37 cellular contexts compared by ENCODE assay signal in the genomic region with DNA sequence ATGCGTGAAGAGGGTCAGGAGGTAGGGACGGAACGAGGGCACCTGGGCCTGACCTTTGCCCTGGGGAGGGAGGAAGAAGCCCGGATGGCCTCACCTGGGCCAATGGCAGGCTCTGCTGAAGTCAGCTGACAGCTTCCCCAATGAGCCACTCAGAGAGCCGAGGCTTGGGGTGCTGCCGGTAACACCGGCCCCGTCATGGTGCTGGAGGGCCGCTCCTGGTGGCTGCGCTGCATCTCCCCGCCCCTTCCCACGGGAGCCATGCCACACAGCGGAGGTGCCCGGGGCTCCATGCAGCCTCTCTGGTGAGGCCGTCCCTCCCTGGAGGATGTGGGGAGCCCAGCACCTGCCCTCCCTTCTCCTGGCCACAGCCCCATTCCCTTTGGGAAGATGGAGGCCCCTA. TPM values are rescaled to one million over a fixed set of nuclear protein-coding genes. Genes with fewer than 3 reads are reported as not detected.
DNase-seq lines count a peak whose midpoint lies in the region; ATAC-seq, FAIRE-seq and TF ChIP-seq lines count a peak whose summit lies in the region.
"Had no signal": no experiment of that assay in that cellular context is flagged by ENCODE, and none has a peak within 500 bp of the region (broad histone marks: within the 10 kb centered on the region; RNA-seq: fewer than 3 reads in every experiment).

No MANE protein-coding gene starts in this region.

- no peak for TF ChIP-seq EP300 in K562 (IDR thresholded peaks at IDR 0.05; ENCODE audit: low read length)

- no peak overlapping the region for H2BK120ac ChIP-seq in neuronal stem cell (ENCODE audit: low read depth, low read length)

- peak overlapping the region; percentile 90 for H2BK5ac ChIP-seq in neuronal stem cell (ENCODE audit: low read length)

- POLR2A ChIA-PET in WTC11 (lab: Charles Lee), result no interaction called here
- POLR2A ChIA-PET in K562 (lab: Yijun Ruan, JAX), result no interaction called here

- no peak overlapping the region for H4K8ac ChIP-seq in neuronal stem cell (ENCODE audit: low read depth, low read length)

- H4K91ac ChIP-seq in neuronal stem cell (ENCODE audit: low read depth, low read length, poor library complexity), result no peak overlapping the region

- no peaks in the 10 kb centered on the region for H4K20me1 ChIP-seq in K562 (replicated peaks; ENCODE audit: control insufficient read depth, insufficient read depth, low read length)

- no peak overlapping the region for H2BK15ac ChIP-seq in neuronal stem cell (ENCODE audit: low read length)

- no peak overlapping the region for H3K4me3 ChIP-seq in H7 (ENCODE audit: insufficient read depth, low read depth, low read length)
- H3K4me3 ChIP-seq in K562, result no peak overlapping the region
- H3K4me3 ChIP-seq in neuronal stem cell (ENCODE audit: low read length in 2 of 2), result no peak overlapping the region
- H3K4me3 ChIP-seq: A549; BLaER1; BLaER1 treated with 17β-estradiol and CSF1 and Interleukin-3, amounts not matched to agents 10 nM and 100 nM had no signal

- no peaks in the 10 kb centered on the region for H3K27me3 ChIP-seq in H7 (ENCODE audit: control insufficient read depth, insufficient read depth, low read length)
- H3K27me3 ChIP-seq in K562 (ENCODE audit: control insufficient read depth in 2 of 2, insufficient read depth in 2 of 2, low read length in 2 of 2), result no peaks in the 10 kb centered on the region
- H3K27me3 ChIP-seq in neuronal stem cell (ENCODE audit: control insufficient read depth in 3 of 3, insufficient read depth in 3 of 3, low read depth in 1 of 3, low read length in 3 of 3), result no peaks in the 10 kb centered on the region
- H3K27me3 ChIP-seq: BE2C; BLaER1; BLaER1 treated with 17β-estradiol and CSF1 and Interleukin-3, amounts not matched to agents 10 nM and 100 nM had no signal

- no peaks in the 10 kb centered on the region for H3K79me2 ChIP-seq in K562 (ENCODE audit: control insufficient read depth, insufficient read depth, low read length)

- CTCF ChIA-PET in WTC11 (lab: Charles Lee) (interaction anchor here (0.6 to 2.4 kb wide), 2 partner anchors 44 to 50 kb away, joined by 3 to 7 read pairs; no protein-coding TSS in a partner anchor), K562 (lab: Yijun Ruan, JAX; ENCODE audit: low intra/inter-chr PET ratio) (no interaction called here)

- no peak for ATAC-seq in WTC11
- no peak for ATAC-seq in K562
- ATAC-seq: A549; CD8-positive, alpha-beta T cell had no signal

- no peak overlapping the region for H2BK12ac ChIP-seq in neuronal stem cell (ENCODE audit: low read length)

- TF ChIP-seq CTCF in WTC11 (IDR thresholded peaks at IDR 0.05) (no peak), K562 (IDR thresholded peaks at IDR 0.05 in 2 of 3, conservative IDR thresholded peaks at IDR 0.05 in 1 of 3; ENCODE audit: insufficient read depth in 2 of 3, low read depth in 1 of 3, low read length in 3 of 3) (no peak)

- peaks cover 2% of the 10 kb centered on the region for H3K79me1 ChIP-seq in neuronal stem cell (ENCODE audit: low read depth, low read length)

- H3K4me3 Mint-ChIP-seq in WTC11, result no peak overlapping the region
- H3K4me3 Mint-ChIP-seq: B cell; CD14-positive monocyte; CD4-positive, alpha-beta memory T cell; CD4-positive, alpha-beta T cell; CD4-positive, CD25-positive, alpha-beta regulatory T cell; CD8-positive, alpha-beta memory T cell; CD8-positive, alpha-beta T cell had no signal

- no peak for FAIRE-seq in K562 (lab: Jason Lieb, UNC)
- FAIRE-seq: A204.1, A549, D721Med had no signal

- H3K27ac ChIP-seq in K562 (ENCODE audit: extremely low read depth, low read depth, low read length) (no peak overlapping the region), neuronal stem cell (replicated peaks; ENCODE audit: low read length) (no peak overlapping the region), substantia nigra (ENCODE audit: low read depth, low read length, poor library complexity, severe bottlenecking) (no peak overlapping the region)
- H3K27ac ChIP-seq: 22Rv1; A549; BLaER1; BLaER1 treated with 17β-estradiol and CSF1 and Interleukin-3, amounts not matched to agents 10 nM and 100 nM; C4-2B had no signal

- no peak overlapping the region for H2AK5ac ChIP-seq in neuronal stem cell (ENCODE audit: low read depth, low read length)

- H3K4ac ChIP-seq in neuronal stem cell (ENCODE audit: low read length), result no peak overlapping the region

- H3K14ac ChIP-seq in neuronal stem cell (ENCODE audit: low read length), result peak overlapping the region; percentile 56

- H3K9me3 Mint-ChIP-seq in WTC11, result no peaks in the 10 kb centered on the region
- H3K9me3 Mint-ChIP-seq: CD14-positive monocyte; CD4-positive, alpha-beta memory T cell; CD4-positive, alpha-beta T cell; CD4-positive, CD25-positive, alpha-beta regulatory T cell; CD8-positive, alpha-beta memory T cell; CD8-positive, alpha-beta T cell had no signal

- H3K4me1 ChIP-seq in K562 (replicated peaks in 1 of 2; ENCODE audit: control insufficient read depth in 2 of 2, insufficient read depth in 2 of 2, low read length in 2 of 2), result peaks cover 2 to 51% of the 10 kb centered on the region in 2 experiments; a peak in 3 of 5 replicates
- H3K4me1 ChIP-seq in neuronal stem cell (ENCODE audit: control insufficient read depth in 2 of 2, insufficient read depth in 1 of 2, low read depth in 1 of 2, low read length in 2 of 2), result peaks cover 0 to 2% of the 10 kb centered on the region in 2 donors
- H3K4me1 ChIP-seq: BE2C, BLaER1 had no signal

- in situ Hi-C loops in K562 (cut with MboI), result loop anchor here (5.0 kb wide), 1 partner anchor 255 kb away; no protein-coding TSS in a partner anchor

- H3K18ac ChIP-seq in neuronal stem cell (ENCODE audit: low read length), result no peak overlapping the region

- no peaks in the 10 kb centered on the region for H3K9me3 ChIP-seq in K562 (replicated peaks; ENCODE audit: control insufficient read depth, insufficient read depth, low read depth, low read length)
- no peaks in the 10 kb centered on the region for H3K9me3 ChIP-seq in neuronal stem cell (replicated peaks in 1 of 2; ENCODE audit: control insufficient read depth in 2 of 2, insufficient read depth in 1 of 2, low read depth in 1 of 2, low read length in 2 of 2)
- H3K9me3 ChIP-seq: A549; BE2C; BLaER1; BLaER1 treated with 17β-estradiol and CSF1 and Interleukin-3, amounts not matched to agents 10 nM and 100 nM; Caco-2 had no signal

- TF ChIP-seq POLR2A in K562 (conservative IDR thresholded peaks at IDR 0.05), result no peak

- intact Hi-C loops in K562 (cut with micrococcal nuclease), result no loop called here

- peak overlapping the region; percentile 80 for H3K23ac ChIP-seq in neuronal stem cell (ENCODE audit: low read depth, low read length, poor library complexity)

- H3K4me2 ChIP-seq in K562 (ENCODE audit: insufficient read depth, low read length) (no peak overlapping the region), neuronal stem cell (ENCODE audit: insufficient read depth, low read length, poor library complexity, severe bottlenecking) (no peak overlapping the region)
- H3K4me2 ChIP-seq: A549; BLaER1; BLaER1 treated with 17β-estradiol and CSF1 and Interleukin-3, amounts not matched to agents 10 nM and 100 nM had no signal

- no peak overlapping the region for H3K27ac Mint-ChIP-seq in WTC11
- H3K27ac Mint-ChIP-seq: B cell; CD4-positive, alpha-beta T cell; CD4-positive, CD25-positive, alpha-beta regulatory T cell; CD8-positive, alpha-beta T cell had no signal

- no TSS peak for BruUV-seq in K562 (replicated peaks; lab: Mats Ljungman, UMichigan)

- peaks cover 4% of the 10 kb centered on the region for H3K36me3 Mint-ChIP-seq in WTC11
- H3K36me3 Mint-ChIP-seq: CD4-positive, CD25-positive, alpha-beta regulatory T cell had no signal

- H3K9me1 ChIP-seq in K562 (ENCODE audit: control insufficient read depth, insufficient read depth, low read length), result no peaks in the 10 kb centered on the region

- H2AFZ ChIP-seq in K562 (ENCODE audit: low read depth, low read length) (no peak overlapping the region), neuronal stem cell (ENCODE audit: low read length) (no peak overlapping the region)

- no peaks in the 10 kb centered on the region for H3K27me3 Mint-ChIP-seq in WTC11 (ENCODE audit: low read depth)
- H3K27me3 Mint-ChIP-seq: B cell; CD4-positive, alpha-beta memory T cell; CD4-positive, alpha-beta T cell; CD4-positive, CD25-positive, alpha-beta regulatory T cell; CD8-positive, alpha-beta memory T cell had no signal

- no peaks in the 10 kb centered on the region for H3K4me1 Mint-ChIP-seq in WTC11
- H3K4me1 Mint-ChIP-seq: B cell, CD14-positive monocyte had no signal

- H3K36me3 ChIP-seq in H7 (replicated peaks; ENCODE audit: control insufficient read depth, insufficient read depth, low read length) (peaks cover 19% of the 10 kb centered on the region), K562 (ENCODE audit: control insufficient read depth, insufficient read depth, low read length) (peaks cover 81% of the 10 kb centered on the region; the same call in 2 of the 3 replicates), neuronal stem cell (replicated peaks in 1 of 2; ENCODE audit: control insufficient read depth in 2 of 2, insufficient read depth in 2 of 2, low read length in 2 of 2) (peaks cover 46 to 81% of the 10 kb centered on the region in 2 donors)

- WGBS in K562 (ENCODE audit: insufficient coverage, low coverage, missing lambda C conversion rate), result 87% methylated on average over 12 of the region's 15 CpGs
- no CpG with 5 or more reads among the region's 15 CpGs for WGBS in neuronal stem cell (ENCODE audit: extremely low coverage in 2 of 2, insufficient read length in 2 of 2, insufficient replicate concordance in 1 of 2), 2 donors

- TF ChIP-seq RAD21 in K562 (CRISPR knock-in tag; conservative IDR thresholded peaks at IDR 0.05 in 1 of 2, IDR thresholded peaks at IDR 0.05 in 1 of 2), result no peak

- H3K9ac ChIP-seq in K562 (ENCODE audit: insufficient read depth in 1 of 2, low read depth in 2 of 2, low read length in 2 of 2), result no peak overlapping the region
- no peak overlapping the region for H3K9ac ChIP-seq in neuronal stem cell (ENCODE audit: low read depth, low read length, poor library complexity)
- H3K9ac ChIP-seq: BLaER1; BLaER1 treated with 17β-estradiol and CSF1 and Interleukin-3, amounts not matched to agents 10 nM and 100 nM had no signal

- DNase-seq in H7 (peak; percentile 68), WTC11 (ENCODE audit: low spot score) (no peak), K562 (ENCODE audit: extremely low read depth in 1 of 4, low spot score in 3 of 4) (no peak), neuronal stem cell (ENCODE audit: low spot score) (no peak), NCI-H2227 treated with DMSO at 0.1 percent for 48 hours (lab: John Stamatoyannopoulos, UW) (no peak), substantia nigra (lab: John Stamatoyannopoulos, UW) (no peak)
- DNase-seq in activated CD4-positive, alpha-beta T cell treated with anti-CD3 and anti-CD28 coated beads for 4 hours, result no peak
- no peak for DNase-seq in activated effector memory CD4-positive, alpha-beta T cell treated with anti-CD3 and anti-CD28 coated beads, Interleukin-2, amount 50 U/mL, for 16 hours
- DNase-seq: 8988T; ACHN; AML-193; BE2C; C1 segment of cervical spinal cord; Caco-2; Calu3; CD4-positive, alpha-beta memory T cell; CD4-positive, alpha-beta T cell; CD4-positive, CD25-positive, alpha-beta regulatory T cell; CD8-positive, alpha-beta memory T cell; CD8-positive, alpha-beta T cell; COR-L47; DMS 273 treated with DMSO at 0.1 percent for 48 hours; DMS153; DMS53; DMS79; DMS79 treated with DMSO at 0.1 percent for 48 hours; DND-41; EL had no signal

RNA-seq across cellular contexts. Expression of gene MICALL2, which starts 17.6 kb away (rescaled TPM):
- 5.2 and 7.6 TPM in 2 replicates for total RNA-seq in H7 (2014; rRNA removed; shearing (Covaris generic))
- total RNA-seq in WTC11 (2021) (13.6 to 15.7 TPM (median 14.1 TPM) in 3 replicates), K562 (2014; rRNA removed) (59.0 and 71.5 TPM in 2 replicates), K562 (2014; rRNA removed; fragmentation: Illumina TruSeq; extraction: Trizol) (6.9 and 9.5 TPM in 2 replicates), K562 (2015; rRNA removed; fragmentation: Illumina TruSeq; extraction: Trizol) (26.9 and 32.7 TPM in 2 replicates), K562 (2021) (102 and 103 TPM in 2 replicates)
- total RNA-seq in K562 (2011; cell fraction: chromatin; rRNA removed; ENCODE audit: low replicate concordance), result 266 and 844 TPM in 2 replicates
- total RNA-seq in K562 (2011; cell fraction: nucleolus; rRNA removed), result 502 and 577 TPM in 2 replicates
- 359 and 406 TPM in 2 replicates for total RNA-seq in K562 (2011; cell fraction: nucleoplasm; rRNA removed)
- polyA plus RNA-seq in K562 (2011; rRNA removed) (17.0 and 42.5 TPM in 2 replicates), K562 (2014; fragmentation: Illumina TruSeq; extraction: Trizol) (13.2 and 29.8 TPM in 2 replicates), K562 (2014; fragmentation: Nextera tagmentation; extraction: Ambion mirVana) (1 to 10 TPM; 1.8 to 2.2 TPM), K562 (2014; rRNA removed) (91.2 and 99.3 TPM in 2 replicates)
- 14.6 and 28.0 TPM in 2 replicates for polyA plus RNA-seq in K562 (2011; cell fraction: cytosol; rRNA removed)
- 444 and 528 TPM in 2 replicates for polyA plus RNA-seq in K562 (2011; cell fraction: nucleus; rRNA removed)
- polyA plus RNA-seq in K562 (2012), result 61.2 and 74.6 TPM in 2 replicates
- polyA minus RNA-seq in K562 (2011; rRNA and poly(A)+ RNA removed), result 53.2 and 57.7 TPM in 2 replicates
- polyA minus RNA-seq in K562 (2011; cell fraction: cytosol; rRNA and poly(A)+ RNA removed), result 17.9 and 22.2 TPM in 2 replicates
- polyA minus RNA-seq in K562 (2011; cell fraction: nucleus; rRNA and poly(A)+ RNA removed), result 91.7 and 109 TPM in 2 replicates
- 9.4 TPM for polyA plus RNA-seq in neuronal stem cell (2013, experiment 1 of 2)
- polyA plus RNA-seq in neuronal stem cell (2013, experiment 2 of 2), result 10.1 TPM

RNA-seq across cellular contexts. Expression of gene INTS1, which starts 27.3 kb away (rescaled TPM):
- 71.8 and 78.7 TPM in 2 replicates for total RNA-seq in H7 (2014; rRNA removed; shearing (Covaris generic))
- total RNA-seq in WTC11 (2021) (143 to 161 TPM (median 150 TPM) in 3 replicates), K562 (2014; rRNA removed) (34.9 and 39.7 TPM in 2 replicates), K562 (2014; rRNA removed; fragmentation: Illumina TruSeq; extraction: Trizol) (4.1 and 6.8 TPM in 2 replicates), K562 (2015; rRNA removed; fragmentation: Illumina TruSeq; extraction: Trizol) (19.2 and 20.1 TPM in 2 replicates), K562 (2021) (105 and 119 TPM in 2 replicates)
- 67.2 and 276 TPM in 2 replicates for total RNA-seq in K562 (2011; cell fraction: chromatin; rRNA removed; ENCODE audit: low replicate concordance)
- 199 and 200 TPM in 2 replicates for total RNA-seq in K562 (2011; cell fraction: nucleolus; rRNA removed)
- 92.5 and 92.7 TPM in 2 replicates for total RNA-seq in K562 (2011; cell fraction: nucleoplasm; rRNA removed)
- polyA plus RNA-seq in K562 (2011; rRNA removed) (12.0 and 28.0 TPM in 2 replicates), K562 (2014; fragmentation: Illumina TruSeq; extraction: Trizol) (18.5 and 66.3 TPM in 2 replicates), K562 (2014; fragmentation: Nextera tagmentation; extraction: Ambion mirVana) (1 to 10 TPM in 1 of 2 experiments, under 1 TPM in 1; 0.34 to 1.7 TPM), K562 (2014; rRNA removed) (46.7 and 55.1 TPM in 2 replicates)
- polyA plus RNA-seq in K562 (2011; cell fraction: cytosol; rRNA removed), result 17.5 and 46.7 TPM in 2 replicates
- polyA plus RNA-seq in K562 (2011; cell fraction: nucleus; rRNA removed), result 146 and 297 TPM in 2 replicates
- 62.7 and 64.6 TPM in 2 replicates for polyA plus RNA-seq in K562 (2012)
- polyA minus RNA-seq in K562 (2011; rRNA and poly(A)+ RNA removed), result 9.8 and 11.1 TPM in 2 replicates
- 38.7 and 69.3 TPM in 2 replicates for polyA minus RNA-seq in K562 (2011; cell fraction: cytosol; rRNA and poly(A)+ RNA removed)
- 52.6 and 57.9 TPM in 2 replicates for polyA minus RNA-seq in K562 (2011; cell fraction: nucleus; rRNA and poly(A)+ RNA removed)
- 25.3 TPM for polyA plus RNA-seq in neuronal stem cell (2013, experiment 1 of 2)
- 24.4 TPM for polyA plus RNA-seq in neuronal stem cell (2013, experiment 2 of 2)

RNA-seq across cellular contexts. Expression of gene MAFK, which starts 53.6 kb away (rescaled TPM):
- total RNA-seq in H7 (2014; rRNA removed; shearing (Covaris generic)), result 14.8 and 23.1 TPM in 2 replicates
- 15.7 to 21.7 TPM (median 18.7 TPM) in 3 replicates for total RNA-seq in WTC11 (2021)
- total RNA-seq in K562 (2011; cell fraction: chromatin; rRNA removed; ENCODE audit: low replicate concordance), result 8.5 and 20.5 TPM in 2 replicates
- 11.2 and 12.1 TPM in 2 replicates for total RNA-seq in K562 (2011; cell fraction: nucleolus; rRNA removed)
- total RNA-seq in K562 (2011; cell fraction: nucleoplasm; rRNA removed), result 5.1 and 7.6 TPM in 2 replicates
- total RNA-seq in K562 (2014; rRNA removed), result 11.7 and 15.6 TPM in 2 replicates
- total RNA-seq in K562 (2014; rRNA removed; fragmentation: Illumina TruSeq; extraction: Trizol), result 1.1 and 1.3 TPM in 2 replicates
- total RNA-seq in K562 (2015; rRNA removed; fragmentation: Illumina TruSeq; extraction: Trizol), result 4.7 and 5.5 TPM in 2 replicates
- total RNA-seq in K562 (2021), result 17.6 and 24.4 TPM in 2 replicates
- polyA plus RNA-seq in K562 (2011; rRNA removed), result 2.1 and 4.9 TPM in 2 replicates
- polyA plus RNA-seq in K562 (2011; cell fraction: cytosol; rRNA removed), result 3.8 and 5.1 TPM in 2 replicates
- polyA plus RNA-seq in K562 (2011; cell fraction: nucleus; rRNA removed), result 9.8 and 26.1 TPM in 2 replicates
- polyA plus RNA-seq in K562 (2012), result 11.2 and 12.1 TPM in 2 replicates
- 3.7 and 6.9 TPM in 2 replicates for polyA plus RNA-seq in K562 (2014; fragmentation: Illumina TruSeq; extraction: Trizol)
- polyA plus RNA-seq in K562 (2014; fragmentation: Nextera tagmentation; extraction: Ambion mirVana), result under 1 TPM; 0.04 to 0.07 TPM
- 12.8 and 13.5 TPM in 2 replicates for polyA plus RNA-seq in K562 (2014; rRNA removed)
- polyA minus RNA-seq in K562 (2011; rRNA and poly(A)+ RNA removed), result 0.66 and 1.1 TPM in 2 replicates
- polyA minus RNA-seq in K562 (2011; cell fraction: cytosol; rRNA and poly(A)+ RNA removed), result 5.5 and 7.7 TPM in 2 replicates
- polyA minus RNA-seq in K562 (2011; cell fraction: nucleus; rRNA and poly(A)+ RNA removed), result 3.6 and 3.8 TPM in 2 replicates
- 4.4 TPM for polyA plus RNA-seq in neuronal stem cell (2013, experiment 1 of 2)
- polyA plus RNA-seq in neuronal stem cell (2013, experiment 2 of 2), result 4.1 TPM
